ENCODE assay signal across 1 cellular context in the genomic region with DNA sequence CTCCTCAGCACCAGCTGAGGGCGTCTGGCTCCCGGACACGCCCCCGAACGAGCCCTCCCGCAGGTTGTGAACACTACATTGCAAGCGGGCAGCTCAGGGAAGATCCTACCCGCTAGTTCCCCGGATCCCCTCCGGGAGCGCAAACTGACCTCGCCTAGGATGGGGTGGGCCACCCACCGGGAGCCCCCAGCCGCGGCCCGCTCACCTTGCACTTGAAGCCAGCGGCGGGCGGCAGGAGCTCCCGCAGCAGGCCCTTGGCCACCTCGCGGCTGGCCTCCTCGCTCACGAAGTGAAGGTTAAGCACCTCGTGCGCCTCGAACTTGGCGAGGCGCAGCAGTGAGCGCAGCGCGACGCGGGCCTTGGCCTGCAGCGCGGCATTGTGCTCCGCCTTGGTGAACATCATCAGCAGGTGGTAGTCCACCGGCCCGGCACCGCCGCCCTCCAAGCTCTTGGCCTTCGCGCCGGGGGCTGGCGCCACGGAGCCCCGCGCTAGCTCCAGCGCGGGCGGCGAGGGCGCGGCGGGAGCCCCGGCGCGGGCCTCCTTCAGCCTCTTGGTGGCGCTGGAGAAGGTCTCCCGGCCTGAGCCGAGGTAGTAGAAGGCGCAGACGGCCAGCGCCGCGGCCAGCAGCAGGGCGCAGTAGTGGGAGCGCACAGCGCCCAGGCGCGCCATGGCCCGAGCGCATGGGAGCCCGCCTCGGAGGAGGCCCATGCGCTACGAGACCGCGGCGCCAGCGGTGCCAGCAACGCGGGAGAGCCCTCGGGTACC.
TF ChIP-seq lines count a peak whose summit lies in the region.

No MANE protein-coding gene starts in this region.

TF ChIP-seq in HEK293, 187 proteins besides CTCF, POLR2A, EP300 and RAD21 (continued from another document and continues in another):
- TF ChIP-seq, protein P1, sequence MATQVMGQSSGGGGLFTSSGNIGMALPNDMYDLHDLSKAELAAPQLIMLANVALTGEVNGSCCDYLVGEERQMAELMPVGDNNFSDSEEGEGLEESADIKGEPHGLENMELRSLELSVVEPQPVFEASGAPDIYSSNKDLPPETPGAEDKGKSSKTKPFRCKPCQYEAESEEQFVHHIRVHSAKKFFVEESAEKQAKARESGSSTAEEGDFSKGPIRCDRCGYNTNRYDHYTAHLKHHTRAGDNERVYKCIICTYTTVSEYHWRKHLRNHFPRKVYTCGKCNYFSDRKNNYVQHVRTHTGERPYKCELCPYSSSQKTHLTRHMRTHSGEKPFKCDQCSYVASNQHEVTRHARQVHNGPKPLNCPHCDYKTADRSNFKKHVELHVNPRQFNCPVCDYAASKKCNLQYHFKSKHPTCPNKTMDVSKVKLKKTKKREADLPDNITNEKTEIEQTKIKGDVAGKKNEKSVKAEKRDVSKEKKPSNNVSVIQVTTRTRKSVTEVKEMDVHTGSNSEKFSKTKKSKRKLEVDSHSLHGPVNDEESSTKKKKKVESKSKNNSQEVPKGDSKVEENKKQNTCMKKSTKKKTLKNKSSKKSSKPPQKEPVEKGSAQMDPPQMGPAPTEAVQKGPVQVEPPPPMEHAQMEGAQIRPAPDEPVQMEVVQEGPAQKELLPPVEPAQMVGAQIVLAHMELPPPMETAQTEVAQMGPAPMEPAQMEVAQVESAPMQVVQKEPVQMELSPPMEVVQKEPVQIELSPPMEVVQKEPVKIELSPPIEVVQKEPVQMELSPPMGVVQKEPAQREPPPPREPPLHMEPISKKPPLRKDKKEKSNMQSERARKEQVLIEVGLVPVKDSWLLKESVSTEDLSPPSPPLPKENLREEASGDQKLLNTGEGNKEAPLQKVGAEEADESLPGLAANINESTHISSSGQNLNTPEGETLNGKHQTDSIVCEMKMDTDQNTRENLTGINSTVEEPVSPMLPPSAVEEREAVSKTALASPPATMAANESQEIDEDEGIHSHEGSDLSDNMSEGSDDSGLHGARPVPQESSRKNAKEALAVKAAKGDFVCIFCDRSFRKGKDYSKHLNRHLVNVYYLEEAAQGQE (tag by site-specific recombination; IDR thresholded peaks at IDR 0.05) = 0 out of 2 replicates have a peak, but pooled peaks have one; percentile 7
- TF ChIP-seq, protein P2, sequence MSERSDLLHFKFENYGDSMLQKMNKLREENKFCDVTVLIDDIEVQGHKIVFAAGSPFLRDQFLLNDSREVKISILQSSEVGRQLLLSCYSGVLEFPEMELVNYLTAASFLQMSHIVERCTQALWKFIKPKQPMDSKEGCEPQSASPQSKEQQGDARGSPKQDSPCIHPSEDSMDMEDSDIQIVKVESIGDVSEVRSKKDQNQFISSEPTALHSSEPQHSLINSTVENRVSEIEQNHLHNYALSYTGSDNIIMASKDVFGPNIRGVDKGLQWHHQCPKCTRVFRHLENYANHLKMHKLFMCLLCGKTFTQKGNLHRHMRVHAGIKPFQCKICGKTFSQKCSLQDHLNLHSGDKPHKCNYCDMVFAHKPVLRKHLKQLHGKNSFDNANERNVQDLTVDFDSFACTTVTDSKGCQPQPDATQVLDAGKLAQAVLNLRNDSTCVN (tag by site-specific recombination; optimal IDR thresholded peaks at IDR 0.05) = peak; percentile 91
- TF ChIP-seq ZNF140 (tag by site-specific recombination; IDR thresholded peaks at IDR 0.05) = no peak
- no peak for TF ChIP-seq KLF8 (tag by site-specific recombination; IDR thresholded peaks at IDR 0.05)
- TF ChIP-seq SETDB1 (IDR thresholded peaks at IDR 0.05; ENCODE audit: insufficient read length, low read length) = no peak
- TF ChIP-seq ZNF37A (tag by site-specific recombination; IDR thresholded peaks at IDR 0.05) = 0 out of 2 replicates have a peak, but pooled peaks have one; percentile 20
- TF ChIP-seq, protein P3, sequence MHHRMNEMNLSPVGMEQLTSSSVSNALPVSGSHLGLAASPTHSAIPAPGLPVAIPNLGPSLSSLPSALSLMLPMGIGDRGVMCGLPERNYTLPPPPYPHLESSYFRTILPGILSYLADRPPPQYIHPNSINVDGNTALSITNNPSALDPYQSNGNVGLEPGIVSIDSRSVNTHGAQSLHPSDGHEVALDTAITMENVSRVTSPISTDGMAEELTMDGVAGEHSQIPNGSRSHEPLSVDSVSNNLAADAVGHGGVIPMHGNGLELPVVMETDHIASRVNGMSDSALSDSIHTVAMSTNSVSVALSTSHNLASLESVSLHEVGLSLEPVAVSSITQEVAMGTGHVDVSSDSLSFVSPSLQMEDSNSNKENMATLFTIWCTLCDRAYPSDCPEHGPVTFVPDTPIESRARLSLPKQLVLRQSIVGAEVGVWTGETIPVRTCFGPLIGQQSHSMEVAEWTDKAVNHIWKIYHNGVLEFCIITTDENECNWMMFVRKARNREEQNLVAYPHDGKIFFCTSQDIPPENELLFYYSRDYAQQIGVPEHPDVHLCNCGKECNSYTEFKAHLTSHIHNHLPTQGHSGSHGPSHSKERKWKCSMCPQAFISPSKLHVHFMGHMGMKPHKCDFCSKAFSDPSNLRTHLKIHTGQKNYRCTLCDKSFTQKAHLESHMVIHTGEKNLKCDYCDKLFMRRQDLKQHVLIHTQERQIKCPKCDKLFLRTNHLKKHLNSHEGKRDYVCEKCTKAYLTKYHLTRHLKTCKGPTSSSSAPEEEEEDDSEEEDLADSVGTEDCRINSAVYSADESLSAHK (tag by site-specific recombination; IDR thresholded peaks at IDR 0.05) = no peak
- TF ChIP-seq, protein P4, sequence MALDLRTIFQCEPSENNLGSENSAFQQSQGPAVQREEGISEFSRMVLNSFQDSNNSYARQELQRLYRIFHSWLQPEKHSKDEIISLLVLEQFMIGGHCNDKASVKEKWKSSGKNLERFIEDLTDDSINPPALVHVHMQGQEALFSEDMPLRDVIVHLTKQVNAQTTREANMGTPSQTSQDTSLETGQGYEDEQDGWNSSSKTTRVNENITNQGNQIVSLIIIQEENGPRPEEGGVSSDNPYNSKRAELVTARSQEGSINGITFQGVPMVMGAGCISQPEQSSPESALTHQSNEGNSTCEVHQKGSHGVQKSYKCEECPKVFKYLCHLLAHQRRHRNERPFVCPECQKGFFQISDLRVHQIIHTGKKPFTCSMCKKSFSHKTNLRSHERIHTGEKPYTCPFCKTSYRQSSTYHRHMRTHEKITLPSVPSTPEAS (tag by site-specific recombination; IDR thresholded peaks at IDR 0.05) = peak; percentile 38
- TF ChIP-seq ZNF843 (tag by site-specific recombination; IDR thresholded peaks at IDR 0.05) = no peak
- TF ChIP-seq MZF1 (tag by site-specific recombination; IDR thresholded peaks at IDR 0.05; ENCODE audit: borderline replicate concordance) = no peak
- no peak for TF ChIP-seq ZBTB48 (tag by site-specific recombination; IDR thresholded peaks at IDR 0.05)
- TF ChIP-seq GLIS1 (tag by site-specific recombination; IDR thresholded peaks at IDR 0.05) = peak; percentile 69
- TF ChIP-seq, protein P5, sequence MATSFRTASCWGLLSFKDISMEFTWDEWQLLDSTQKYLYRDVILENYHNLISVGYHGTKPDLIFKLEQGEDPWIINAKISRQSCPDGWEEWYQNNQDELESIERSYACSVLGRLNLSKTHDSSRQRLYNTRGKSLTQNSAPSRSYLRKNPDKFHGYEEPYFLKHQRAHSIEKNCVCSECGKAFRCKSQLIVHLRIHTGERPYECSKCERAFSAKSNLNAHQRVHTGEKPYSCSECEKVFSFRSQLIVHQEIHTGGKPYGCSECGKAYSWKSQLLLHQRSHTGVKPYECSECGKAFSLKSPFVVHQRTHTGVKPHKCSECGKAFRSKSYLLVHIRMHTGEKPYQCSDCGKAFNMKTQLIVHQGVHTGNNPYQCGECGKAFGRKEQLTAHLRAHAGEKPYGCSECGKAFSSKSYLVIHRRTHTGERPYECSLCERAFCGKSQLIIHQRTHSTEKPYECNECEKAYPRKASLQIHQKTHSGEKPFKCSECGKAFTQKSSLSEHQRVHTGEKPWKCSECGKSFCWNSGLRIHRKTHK (tag by site-specific recombination; IDR thresholded peaks at IDR 0.05) = no peak
- no peak for TF ChIP-seq ZNF426 (tag by site-specific recombination; IDR thresholded peaks at IDR 0.05)
- TF ChIP-seq SCRT2 (tag by site-specific recombination; IDR thresholded peaks at IDR 0.05) = peak; percentile 25; the same call in 1 of the 2 replicates
- TF ChIP-seq, protein P6, sequence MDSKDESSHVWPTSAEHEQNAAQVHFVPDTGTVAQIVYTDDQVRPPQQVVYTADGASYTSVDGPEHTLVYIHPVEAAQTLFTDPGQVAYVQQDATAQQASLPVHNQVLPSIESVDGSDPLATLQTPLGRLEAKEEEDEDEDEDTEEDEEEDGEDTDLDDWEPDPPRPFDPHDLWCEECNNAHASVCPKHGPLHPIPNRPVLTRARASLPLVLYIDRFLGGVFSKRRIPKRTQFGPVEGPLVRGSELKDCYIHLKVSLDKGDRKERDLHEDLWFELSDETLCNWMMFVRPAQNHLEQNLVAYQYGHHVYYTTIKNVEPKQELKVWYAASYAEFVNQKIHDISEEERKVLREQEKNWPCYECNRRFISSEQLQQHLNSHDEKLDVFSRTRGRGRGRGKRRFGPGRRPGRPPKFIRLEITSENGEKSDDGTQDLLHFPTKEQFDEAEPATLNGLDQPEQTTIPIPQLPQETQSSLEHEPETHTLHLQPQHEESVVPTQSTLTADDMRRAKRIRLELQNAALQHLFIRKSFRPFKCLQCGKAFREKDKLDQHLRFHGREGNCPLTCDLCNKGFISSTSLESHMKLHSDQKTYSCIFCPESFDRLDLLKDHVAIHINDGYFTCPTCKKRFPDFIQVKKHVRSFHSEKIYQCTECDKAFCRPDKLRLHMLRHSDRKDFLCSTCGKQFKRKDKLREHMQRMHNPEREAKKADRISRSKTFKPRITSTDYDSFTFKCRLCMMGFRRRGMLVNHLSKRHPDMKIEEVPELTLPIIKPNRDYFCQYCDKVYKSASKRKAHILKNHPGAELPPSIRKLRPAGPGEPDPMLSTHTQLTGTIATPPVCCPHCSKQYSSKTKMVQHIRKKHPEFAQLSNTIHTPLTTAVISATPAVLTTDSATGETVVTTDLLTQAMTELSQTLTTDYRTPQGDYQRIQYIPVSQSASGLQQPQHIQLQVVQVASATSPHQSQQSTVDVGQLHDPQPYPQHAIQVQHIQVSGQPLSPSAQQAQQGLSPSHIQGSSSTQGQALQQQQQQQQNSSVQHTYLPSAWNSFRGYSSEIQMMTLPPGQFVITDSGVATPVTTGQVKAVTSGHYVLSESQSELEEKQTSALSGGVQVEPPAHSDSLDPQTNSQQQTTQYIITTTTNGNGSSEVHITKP (tag by site-specific recombination; IDR thresholded peaks at IDR 0.05) = peak; percentile 18; the same call in 1 of the 2 replicates
- no peak for TF ChIP-seq ZNF223 (tag by site-specific recombination; IDR thresholded peaks at IDR 0.05)
- TF ChIP-seq ZNF792 (tag by site-specific recombination; IDR thresholded peaks at IDR 0.05) = no peak
- TF ChIP-seq KLF16 (tag by site-specific recombination; IDR thresholded peaks at IDR 0.05) = peak; percentile 45; the same call in 1 of the 2 replicates
- no peak for TF ChIP-seq ZNF610 (tag by site-specific recombination; IDR thresholded peaks at IDR 0.05; ENCODE audit: borderline replicate concordance)
- no peak for TF ChIP-seq PRDM1 (tag by site-specific recombination; IDR thresholded peaks at IDR 0.05)
- TF ChIP-seq HOXD13 (CRISPR knock-in tag; IDR thresholded peaks at IDR 0.05; ENCODE audit: borderline replicate concordance) = no peak
- no peak for TF ChIP-seq ZNF768 (tag by site-specific recombination; IDR thresholded peaks at IDR 0.05)
- no peak for TF ChIP-seq ZNF423 (tag by site-specific recombination; IDR thresholded peaks at IDR 0.05)
- no peak for TF ChIP-seq ZBTB21 (tag by site-specific recombination; IDR thresholded peaks at IDR 0.05)
- peak; percentile 72; the same call in 1 of the 2 replicates for TF ChIP-seq ZBTB20 (tag by site-specific recombination; IDR thresholded peaks at IDR 0.05)
- no peak for TF ChIP-seq ZNF707 (tag by site-specific recombination; IDR thresholded peaks at IDR 0.05)
- no peak for TF ChIP-seq SALL2 (tag by site-specific recombination; IDR thresholded peaks at IDR 0.05; ENCODE audit: borderline replicate concordance)
- TF ChIP-seq ZNF777 (tag by site-specific recombination; IDR thresholded peaks at IDR 0.05; ENCODE audit: borderline replicate concordance) = no peak; the same call in 1 of the 2 replicates
- no peak for TF ChIP-seq ZNF473 (tag by site-specific recombination; IDR thresholded peaks at IDR 0.05)
- TF ChIP-seq ZNF391 (tag by site-specific recombination; IDR thresholded peaks at IDR 0.05; ENCODE audit: borderline replicate concordance, low read depth) = no peak
- peak; percentile 46 for TF ChIP-seq ZBTB8A (tag by site-specific recombination; IDR thresholded peaks at IDR 0.05)
- TF ChIP-seq ZNF324 (tag by site-specific recombination; IDR thresholded peaks at IDR 0.05) = no peak
- TF ChIP-seq ZNF292 (tag by site-specific recombination; IDR thresholded peaks at IDR 0.05; ENCODE audit: borderline replicate concordance, low read depth) = no peak
- TF ChIP-seq MYNN (tag by site-specific recombination; IDR thresholded peaks at IDR 0.05; ENCODE audit: borderline replicate concordance) = no peak
- TF ChIP-seq ZNF341 (tag by site-specific recombination; IDR thresholded peaks at IDR 0.05; ENCODE audit: low read depth) = peak; percentile 72
- TF ChIP-seq, protein P7, sequence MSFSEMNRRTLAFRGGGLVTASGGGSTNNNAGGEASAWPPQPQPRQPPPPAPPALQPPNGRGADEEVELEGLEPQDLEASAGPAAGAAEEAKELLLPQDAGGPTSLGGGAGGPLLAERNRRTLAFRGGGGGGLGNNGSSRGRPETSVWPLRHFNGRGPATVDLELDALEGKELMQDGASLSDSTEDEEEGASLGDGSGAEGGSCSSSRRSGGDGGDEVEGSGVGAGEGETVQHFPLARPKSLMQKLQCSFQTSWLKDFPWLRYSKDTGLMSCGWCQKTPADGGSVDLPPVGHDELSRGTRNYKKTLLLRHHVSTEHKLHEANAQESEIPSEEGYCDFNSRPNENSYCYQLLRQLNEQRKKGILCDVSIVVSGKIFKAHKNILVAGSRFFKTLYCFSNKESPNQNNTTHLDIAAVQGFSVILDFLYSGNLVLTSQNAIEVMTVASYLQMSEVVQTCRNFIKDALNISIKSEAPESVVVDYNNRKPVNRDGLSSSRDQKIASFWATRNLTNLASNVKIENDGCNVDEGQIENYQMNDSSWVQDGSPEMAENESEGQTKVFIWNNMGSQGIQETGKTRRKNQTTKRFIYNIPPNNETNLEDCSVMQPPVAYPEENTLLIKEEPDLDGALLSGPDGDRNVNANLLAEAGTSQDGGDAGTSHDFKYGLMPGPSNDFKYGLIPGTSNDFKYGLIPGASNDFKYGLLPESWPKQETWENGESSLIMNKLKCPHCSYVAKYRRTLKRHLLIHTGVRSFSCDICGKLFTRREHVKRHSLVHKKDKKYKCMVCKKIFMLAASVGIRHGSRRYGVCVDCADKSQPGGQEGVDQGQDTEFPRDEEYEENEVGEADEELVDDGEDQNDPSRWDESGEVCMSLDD (tag by site-specific recombination; IDR thresholded peaks at IDR 0.05) = 0 out of 2 replicates have a peak, but pooled peaks have one; percentile 10
- no peak for TF ChIP-seq YY2 (tag by site-specific recombination; IDR thresholded peaks at IDR 0.05)
- 0 out of 2 replicates have a peak, but pooled peaks have one; percentile 30 for TF ChIP-seq ZEB2 (tag by site-specific recombination; IDR thresholded peaks at IDR 0.05)
- TF ChIP-seq ZNF394 (tag by site-specific recombination; IDR thresholded peaks at IDR 0.05; ENCODE audit: borderline replicate concordance) = no peak
- peak; percentile 65 for TF ChIP-seq SP2 (tag by site-specific recombination; IDR thresholded peaks at IDR 0.05)
- peak; percentile 9; the same call in 1 of the 2 replicates for TF ChIP-seq ZNF596 (tag by site-specific recombination; IDR thresholded peaks at IDR 0.05)
